ENCODE assay signal across 20 cellular contexts in the genomic region with DNA sequence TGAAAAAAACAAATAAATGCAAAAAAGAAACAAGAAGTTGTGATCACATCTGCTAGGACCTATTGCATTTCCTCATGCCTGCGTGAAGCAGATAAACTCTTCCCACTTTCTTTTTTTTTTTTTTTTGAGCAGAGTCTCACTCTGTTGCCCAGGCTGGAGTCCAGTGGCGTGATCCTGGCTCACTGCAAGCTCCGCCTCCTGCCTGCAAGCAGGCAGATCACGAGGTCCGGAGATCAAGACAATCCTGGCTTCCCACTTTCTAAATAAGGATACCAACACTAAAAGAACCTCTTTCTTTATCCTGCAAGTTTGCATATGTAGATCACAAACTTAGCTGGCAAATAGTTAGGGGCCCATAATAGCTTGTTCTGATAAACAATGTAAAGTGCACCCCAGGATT.
"Had no signal": no experiment of that assay in that cellular context is flagged by ENCODE, and none has a peak within 500 bp of the region (broad histone marks: within the 10 kb centered on the region; RNA-seq: fewer than 3 reads in every experiment).

No MANE protein-coding gene starts in this region.

- H3K4me1 ChIP-seq: foreskin keratinocyte, prostate gland, spleen had no signal

- H3K27ac ChIP-seq: foreskin keratinocyte, ovary, prostate gland, spleen, thoracic aorta had no signal

- H3K36me3 ChIP-seq: ovary, prostate gland, spleen, thoracic aorta had no signal

- ATAC-seq: activated CD4-positive, alpha-beta T cell treated with anti-CD3 and anti-CD28 coated beads for 36 hours; activated CD8-positive, alpha-beta memory T cell treated with anti-CD3 and anti-CD28 coated beads, Interleukin-2, amount 10 ng/mL, durations not matched to agents 7 days and 5 days; activated CD8-positive, alpha-beta T cell treated with anti-CD3 and anti-CD28 coated beads, Interleukin-2, amount 10 ng/mL, durations not matched to agents 7 days and 5 days; activated naive CD8-positive, alpha-beta T cell treated with anti-CD3 and anti-CD28 coated beads, Interleukin-2, amount 50 U/mL, for 24 hours; esophagus mucosa; foreskin keratinocyte; naive thymus-derived CD4-positive, alpha-beta T cell; stimulated activated naive CD8-positive, alpha-beta T cell treated with anti-CD3 and anti-CD28 coated beads, Interleukin-15, Interleukin-2, amounts not matched to agents 100 U/mL and 50 U/mL, for 24 hours; T-helper 17 cell had no signal

- H3K9me3 ChIP-seq: ovary, prostate gland, spleen, thoracic aorta had no signal

- DNase-seq: activated B cell treated with CpG ODN at 0.5 μM for 24 hours; activated CD4-positive, alpha-beta T cell treated with anti-CD3 and anti-CD28 coated beads for 36 hours; activated CD8-positive, alpha-beta memory T cell treated with anti-CD3 and anti-CD28 coated beads, Interleukin-2, amount 10 ng/mL, durations not matched to agents 7 days and 5 days; activated CD8-positive, alpha-beta T cell treated with anti-CD3 and anti-CD28 coated beads, Interleukin-2, amount 10 ng/mL, durations not matched to agents 7 days and 5 days; activated naive CD8-positive, alpha-beta T cell treated with anti-CD3 and anti-CD28 coated beads, Interleukin-2, amount 50 U/mL, for 24 hours; activated T-cell treated with anti-CD3 and anti-CD28 coated beads, Interleukin-2, amount 50 U/mL, for 48 hours; endodermal cell; foreskin keratinocyte; mammary epithelial cell; midbrain; naive thymus-derived CD4-positive, alpha-beta T cell; ovary; spleen; stimulated activated naive CD8-positive, alpha-beta T cell treated with anti-CD3 and anti-CD28 coated beads, Interleukin-15, Interleukin-2, amounts not matched to agents 100 U/mL and 50 U/mL, for 24 hours; T-helper 17 cell; T1000; trophoblast cell had no signal

- H3K4me3 ChIP-seq: ovary, prostate gland, spleen, thoracic aorta had no signal

- H3K27me3 ChIP-seq: foreskin keratinocyte, ovary, spleen had no signal
